In the genomic region with DNA sequence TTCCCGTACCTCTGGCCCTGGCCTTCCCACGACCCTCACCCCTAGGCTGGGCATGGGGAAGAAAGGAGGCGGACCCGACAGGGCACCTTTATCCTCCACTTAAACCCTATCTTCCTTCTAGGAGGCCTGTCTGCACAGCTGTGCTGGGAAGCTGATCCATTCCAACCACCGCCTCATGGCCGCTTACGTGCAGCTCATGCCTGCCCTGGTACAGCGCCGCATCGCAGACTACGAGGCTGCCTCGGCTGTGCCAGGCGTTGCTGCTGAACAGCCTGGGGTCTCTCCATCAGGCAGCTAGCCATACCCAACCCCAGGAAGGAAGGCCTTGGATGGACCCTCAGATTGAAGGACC, we compare ENCODE assay signal across 8 cellular contexts. TPM values are rescaled to one million over a fixed set of nuclear protein-coding genes. Genes with fewer than 3 reads are reported as not detected.
DNase-seq lines count a peak whose midpoint lies in the region; ATAC-seq and TF ChIP-seq lines count a peak whose summit lies in the region.

No MANE protein-coding gene starts in this region.

- peaks cover 13 to 78% of the 10 kb centered on the region in 2 donors for H3K36me3 ChIP-seq in psoas muscle (ENCODE audit: insufficient read depth in 1 of 2, low read depth in 1 of 2)

- no peaks in the 10 kb centered on the region for H3K9me3 ChIP-seq in psoas muscle

- no peaks in the 10 kb centered on the region for H3K27me3 ChIP-seq in psoas muscle (ENCODE audit: insufficient read depth in 3 of 3, low read length in 2 of 3)

- H3K27ac ChIP-seq in psoas muscle: peak overlapping the region; percentile 95

- H3K4me3 ChIP-seq in psoas muscle: peak overlapping the region; percentile 93

- intact Hi-C loops in psoas muscle (cut with DNase I): loop anchor here (5.0 kb wide), 2 partner anchors 90 to 130 kb away; partner anchors contain the start of genes SMPD1 (in 1 of the 2) and TAF10 (in 1 of the 2)

- peaks cover 21% of the 10 kb centered on the region for H3K4me1 ChIP-seq in psoas muscle

- 4% methylated on average over 13 of the region's 13 CpGs for WGBS in psoas muscle, 3 donors

- TF ChIP-seq CTCF in psoas muscle (IDR thresholded peaks at IDR 0.05): no peak
- no peak for TF ChIP-seq CTCF in GM20000 (IDR thresholded peaks at IDR 0.05; ENCODE audit: extremely low read depth, missing control alignments)

- peak; percentile 67 for DNase-seq in activated effector memory CD4-positive, alpha-beta T cell treated with anti-CD3 and anti-CD28 coated beads, Interleukin-2, amount 50 U/mL, for 16 hours
- DNase-seq in activated effector memory CD4-positive, alpha-beta T cell treated with Interleukin-2 at 50 U/mL for 16 hours: no peak
- peak; percentile 9 for DNase-seq in fibroblast of peridontal ligament (ENCODE audit: extremely low read depth)
- DNase-seq in psoas muscle: no peak
- no peak for DNase-seq in midbrain (lab: John Stamatoyannopoulos, UW)
- DNase-seq in NCI-H1105 (lab: John Stamatoyannopoulos, UW): no peak
- no peak for DNase-seq in GM20000 (ENCODE audit: low spot score)

- ATAC-seq in SK-N-SH treated with all-trans-retinoic acid at 6 μM for 48 hours: peak; percentile 39
- ATAC-seq in psoas muscle: peak in 3 of 4 donors; percentile 6 to 31 (median 9)

TF ChIP-seq in SK-N-SH treated with all-trans-retinoic acid at 6 μM for 48 hours, 23 proteins besides CTCF, POLR2A, EP300 and RAD21:
- TF ChIP-seq SNAI2 (CRISPR knock-in tag; IDR thresholded peaks at IDR 0.05) (no peak), TOX (CRISPR knock-in tag; IDR thresholded peaks at IDR 0.05; ENCODE audit: borderline replicate concordance) (no peak), ESRRG (CRISPR knock-in tag; IDR thresholded peaks at IDR 0.05) (no peak), BACH2 (CRISPR knock-in tag; IDR thresholded peaks at IDR 0.05; ENCODE audit: borderline replicate concordance) (no peak), TCF4 (CRISPR knock-in tag; IDR thresholded peaks at IDR 0.05; ENCODE audit: borderline replicate concordance) (no peak), PPARA (CRISPR knock-in tag; IDR thresholded peaks at IDR 0.05; ENCODE audit: borderline replicate concordance) (no peak), ARNTL (CRISPR knock-in tag; IDR thresholded peaks at IDR 0.05; ENCODE audit: borderline replicate concordance, low read depth) (no peak), ZC3H10 (CRISPR knock-in tag; IDR thresholded peaks at IDR 0.05) (no peak), ZNF70 (CRISPR knock-in tag; IDR thresholded peaks at IDR 0.05) (no peak), ZNF8 (CRISPR knock-in tag; IDR thresholded peaks at IDR 0.05) (no peak), RARB (CRISPR knock-in tag; IDR thresholded peaks at IDR 0.05) (no peak), ZFP3 (CRISPR knock-in tag; IDR thresholded peaks at IDR 0.05) (no peak), ZFP30 (CRISPR knock-in tag; IDR thresholded peaks at IDR 0.05) (no peak), GLIS3 (CRISPR knock-in tag; IDR thresholded peaks at IDR 0.05) (no peak), POU6F1 (CRISPR knock-in tag; IDR thresholded peaks at IDR 0.05; ENCODE audit: borderline replicate concordance, low read depth) (no peak)
- TF ChIP-seq, protein P1, sequence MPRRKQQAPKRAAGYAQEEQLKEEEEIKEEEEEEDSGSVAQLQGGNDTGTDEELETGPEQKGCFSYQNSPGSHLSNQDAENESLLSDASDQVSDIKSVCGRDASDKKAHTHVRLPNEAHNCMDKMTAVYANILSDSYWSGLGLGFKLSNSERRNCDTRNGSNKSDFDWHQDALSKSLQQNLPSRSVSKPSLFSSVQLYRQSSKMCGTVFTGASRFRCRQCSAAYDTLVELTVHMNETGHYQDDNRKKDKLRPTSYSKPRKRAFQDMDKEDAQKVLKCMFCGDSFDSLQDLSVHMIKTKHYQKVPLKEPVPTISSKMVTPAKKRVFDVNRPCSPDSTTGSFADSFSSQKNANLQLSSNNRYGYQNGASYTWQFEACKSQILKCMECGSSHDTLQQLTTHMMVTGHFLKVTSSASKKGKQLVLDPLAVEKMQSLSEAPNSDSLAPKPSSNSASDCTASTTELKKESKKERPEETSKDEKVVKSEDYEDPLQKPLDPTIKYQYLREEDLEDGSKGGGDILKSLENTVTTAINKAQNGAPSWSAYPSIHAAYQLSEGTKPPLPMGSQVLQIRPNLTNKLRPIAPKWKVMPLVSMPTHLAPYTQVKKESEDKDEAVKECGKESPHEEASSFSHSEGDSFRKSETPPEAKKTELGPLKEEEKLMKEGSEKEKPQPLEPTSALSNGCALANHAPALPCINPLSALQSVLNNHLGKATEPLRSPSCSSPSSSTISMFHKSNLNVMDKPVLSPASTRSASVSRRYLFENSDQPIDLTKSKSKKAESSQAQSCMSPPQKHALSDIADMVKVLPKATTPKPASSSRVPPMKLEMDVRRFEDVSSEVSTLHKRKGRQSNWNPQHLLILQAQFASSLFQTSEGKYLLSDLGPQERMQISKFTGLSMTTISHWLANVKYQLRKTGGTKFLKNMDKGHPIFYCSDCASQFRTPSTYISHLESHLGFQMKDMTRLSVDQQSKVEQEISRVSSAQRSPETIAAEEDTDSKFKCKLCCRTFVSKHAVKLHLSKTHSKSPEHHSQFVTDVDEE (CRISPR knock-in tag; IDR thresholded peaks at IDR 0.05): no peak
- TF ChIP-seq, protein P2, sequence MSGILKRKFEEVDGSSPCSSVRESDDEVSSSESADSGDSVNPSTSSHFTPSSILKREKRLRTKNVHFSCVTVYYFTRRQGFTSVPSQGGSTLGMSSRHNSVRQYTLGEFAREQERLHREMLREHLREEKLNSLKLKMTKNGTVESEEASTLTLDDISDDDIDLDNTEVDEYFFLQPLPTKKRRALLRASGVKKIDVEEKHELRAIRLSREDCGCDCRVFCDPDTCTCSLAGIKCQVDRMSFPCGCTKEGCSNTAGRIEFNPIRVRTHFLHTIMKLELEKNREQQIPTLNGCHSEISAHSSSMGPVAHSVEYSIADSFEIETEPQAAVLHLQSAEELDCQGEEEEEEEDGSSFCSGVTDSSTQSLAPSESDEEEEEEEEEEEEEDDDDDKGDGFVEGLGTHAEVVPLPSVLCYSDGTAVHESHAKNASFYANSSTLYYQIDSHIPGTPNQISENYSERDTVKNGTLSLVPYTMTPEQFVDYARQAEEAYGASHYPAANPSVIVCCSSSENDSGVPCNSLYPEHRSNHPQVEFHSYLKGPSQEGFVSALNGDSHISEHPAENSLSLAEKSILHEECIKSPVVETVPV (CRISPR knock-in tag; IDR thresholded peaks at IDR 0.05): no peak
- TF ChIP-seq, protein P3, sequence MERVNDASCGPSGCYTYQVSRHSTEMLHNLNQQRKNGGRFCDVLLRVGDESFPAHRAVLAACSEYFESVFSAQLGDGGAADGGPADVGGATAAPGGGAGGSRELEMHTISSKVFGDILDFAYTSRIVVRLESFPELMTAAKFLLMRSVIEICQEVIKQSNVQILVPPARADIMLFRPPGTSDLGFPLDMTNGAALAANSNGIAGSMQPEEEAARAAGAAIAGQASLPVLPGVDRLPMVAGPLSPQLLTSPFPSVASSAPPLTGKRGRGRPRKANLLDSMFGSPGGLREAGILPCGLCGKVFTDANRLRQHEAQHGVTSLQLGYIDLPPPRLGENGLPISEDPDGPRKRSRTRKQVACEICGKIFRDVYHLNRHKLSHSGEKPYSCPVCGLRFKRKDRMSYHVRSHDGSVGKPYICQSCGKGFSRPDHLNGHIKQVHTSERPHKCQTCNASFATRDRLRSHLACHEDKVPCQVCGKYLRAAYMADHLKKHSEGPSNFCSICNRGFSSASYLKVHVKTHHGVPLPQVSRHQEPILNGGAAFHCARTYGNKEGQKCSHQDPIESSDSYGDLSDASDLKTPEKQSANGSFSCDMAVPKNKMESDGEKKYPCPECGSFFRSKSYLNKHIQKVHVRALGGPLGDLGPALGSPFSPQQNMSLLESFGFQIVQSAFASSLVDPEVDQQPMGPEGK (CRISPR knock-in tag; IDR thresholded peaks at IDR 0.05; ENCODE audit: borderline replicate concordance): no peak
- TF ChIP-seq, protein P4, sequence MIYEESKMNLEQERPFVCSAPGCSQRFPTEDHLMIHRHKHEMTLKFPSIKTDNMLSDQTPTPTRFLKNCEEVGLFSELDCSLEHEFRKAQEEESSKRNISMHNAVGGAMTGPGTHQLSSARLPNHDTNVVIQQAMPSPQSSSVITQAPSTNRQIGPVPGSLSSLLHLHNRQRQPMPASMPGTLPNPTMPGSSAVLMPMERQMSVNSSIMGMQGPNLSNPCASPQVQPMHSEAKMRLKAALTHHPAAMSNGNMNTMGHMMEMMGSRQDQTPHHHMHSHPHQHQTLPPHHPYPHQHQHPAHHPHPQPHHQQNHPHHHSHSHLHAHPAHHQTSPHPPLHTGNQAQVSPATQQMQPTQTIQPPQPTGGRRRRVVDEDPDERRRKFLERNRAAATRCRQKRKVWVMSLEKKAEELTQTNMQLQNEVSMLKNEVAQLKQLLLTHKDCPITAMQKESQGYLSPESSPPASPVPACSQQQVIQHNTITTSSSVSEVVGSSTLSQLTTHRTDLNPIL (CRISPR knock-in tag; IDR thresholded peaks at IDR 0.05; ENCODE audit: low read depth): no peak

RNA-seq across cellular contexts. Expression of gene TIMM10B, which starts 0.6 kb away (rescaled TPM):
- 10 to 100 TPM; 12.5 to 25.2 (median 16.1) TPM for total RNA-seq in psoas muscle
- 10 to 100 TPM; 13.1 to 32.8 (median 24.7) TPM for polyA plus RNA-seq in psoas muscle

RNA-seq across cellular contexts. Expression of gene ARFIP2, which starts 0.8 kb away (rescaled TPM):
- total RNA-seq in psoas muscle: 10 to 100 TPM in 3 of 4 donors, 1 to 10 TPM in 1; 8.4 to 25.5 (median 15.5) TPM
- 10 to 100 TPM; 19.4 to 31.3 (median 21.0) TPM for polyA plus RNA-seq in psoas muscle

RNA-seq across cellular contexts. Expression of gene TRIM3, which starts 8.2 kb away (rescaled TPM):
- total RNA-seq in psoas muscle: 10 to 100 TPM in 3 of 4 donors, 1 to 10 TPM in 1; 9.6 to 15.3 (median 12.7) TPM
- 10 to 100 TPM; 11.5 to 12.5 (median 12.2) TPM for polyA plus RNA-seq in psoas muscle

RNA-seq across cellular contexts. Expression of gene DNHD1, which starts 15.2 kb away (rescaled TPM):
- total RNA-seq in psoas muscle: 1 to 10 TPM; 3.1 to 7.8 (median 3.5) TPM
- polyA plus RNA-seq in psoas muscle: 1 to 10 TPM; 2.0 to 9.0 (median 3.4) TPM

RNA-seq across cellular contexts. Expression of gene HPX, which starts 41.1 kb away (rescaled TPM):
- total RNA-seq in psoas muscle: under 1 TPM in 3 of 4 donors, not detected in 1; 0.34 to 0.75 (median 0.36) TPM
- under 1 TPM; 0.04 to 0.38 (median 0.16) TPM for polyA plus RNA-seq in psoas muscle

Comparison
In these comparisons a context has a peak if more than half of its experiments do, and no peak if none do; other contexts are left out.
1. DNase-seq: peak in activated effector memory CD4-positive, alpha-beta T cell treated with anti-CD3 and anti-CD28 coated beads, Interleukin-2, amount 50 U/mL, for 16 hours (single experiment) and fibroblast of peridontal ligament (single experiment); none in activated effector memory CD4-positive, alpha-beta T cell treated with Interleukin-2 at 50 U/mL for 16 hours (single experiment), psoas muscle (0 of 2), midbrain (single experiment), NCI-H1105 (single experiment) and GM20000 (single experiment).